ENCODE assay signal across 26 cellular contexts in the genomic region with DNA sequence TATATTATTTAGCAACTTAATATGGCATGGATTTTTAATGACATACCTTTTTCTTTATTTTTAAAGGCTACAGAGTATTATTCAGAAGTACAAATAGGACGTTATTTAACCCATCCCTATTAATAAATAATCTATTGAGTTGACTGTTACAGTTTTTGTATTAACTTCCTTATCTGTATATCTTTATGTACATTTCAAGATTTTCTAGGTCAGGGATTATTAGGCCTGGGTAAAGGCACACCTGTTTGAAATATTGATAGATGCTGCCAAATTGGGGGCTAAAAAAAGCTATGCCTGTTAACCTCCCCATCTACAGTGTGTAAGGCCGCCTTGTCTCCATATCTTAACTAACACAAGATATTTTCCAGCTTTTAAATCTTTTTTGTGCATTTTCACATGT.
"Had no signal": no experiment of that assay in that cellular context is flagged by ENCODE, and none has a peak within 500 bp of the region (broad histone marks: within the 10 kb centered on the region; RNA-seq: fewer than 3 reads in every experiment).

No MANE protein-coding gene starts in this region.

- H3K27me3 ChIP-seq: suprapubic skin, tibial artery, upper lobe of right lung had no signal

- H3K4me1 Mint-ChIP-seq: stimulated activated naive B cell treated with anti-CD40 and anti-IgM and Interleukin-4, amounts not matched to agents 10 μg/mL and 1 μg/mL and 100 μg/mL, for 72 hours had no signal

- H3K36me3 Mint-ChIP-seq: stimulated activated naive B cell treated with anti-CD40 and anti-IgM and Interleukin-4, amounts not matched to agents 10 μg/mL and 1 μg/mL and 100 μg/mL, for 72 hours had no signal

- H3K4me1 ChIP-seq: lower lobe of right lung, parathyroid adenoma had no signal

- DNase-seq: islet precursor cell; left cardiac atrium; lower lobe of right lung; mammary epithelial cell; mesenchymal stem cell; naive thymus-derived CD8-positive, alpha-beta T cell; nucleus accumbens; psoas muscle; stimulated activated CD4-positive, alpha-beta T cell treated with anti-CD3 and anti-CD28 coated beads, Interleukin-12 subunit alpha, Interleukin-12 subunit beta, amount 100 ng/mL, for 4 hours; stimulated activated CD4-positive, alpha-beta T cell treated with anti-CD3 and anti-CD28 coated beads, Interleukin-15, amount 100 ng/mL, for 24 hours; stimulated activated CD4-positive, alpha-beta T cell treated with anti-CD3 and anti-CD28 coated beads, Interleukin-2, amount 100 ng/mL, for 24 hours; stimulated activated CD4-positive, alpha-beta T cell treated with anti-CD3 and anti-CD28 coated beads, Interleukin-4, amount 100 ng/mL, for 1 hour; stimulated activated naive B cell treated with anti-CD40 and anti-IgM and Interleukin-4, amounts not matched to agents 10 μg/mL and 1 μg/mL and 100 μg/mL, for 72 hours; stimulated activated naive CD8-positive, alpha-beta T cell treated with anti-CD3 and anti-CD28 coated beads, Interleukin-15, Interleukin-2, amounts not matched to agents 100 U/mL and 50 U/mL, for 24 hours; tibial artery; trophoblast cell; upper lobe of right lung had no signal

- H3K27ac ChIP-seq: lower lobe of right lung, parathyroid adenoma, skin epidermis, suprapubic skin, thoracic aorta, tibial artery, upper lobe of right lung had no signal

- H3K4me3 ChIP-seq: hepatocyte, lower lobe of right lung, psoas muscle, skin epidermis, suprapubic skin, thoracic aorta, tibial artery, upper lobe of right lung had no signal

- H3K27ac Mint-ChIP-seq: naive thymus-derived CD8-positive, alpha-beta T cell; nephron; stimulated activated naive B cell treated with anti-CD40 and anti-IgM and Interleukin-4, amounts not matched to agents 10 μg/mL and 1 μg/mL and 100 μg/mL, for 72 hours had no signal

- FAIRE-seq: urothelium cell line had no signal

- H3K36me3 ChIP-seq: lower lobe of right lung, suprapubic skin, thoracic aorta, tibial artery, upper lobe of right lung had no signal

- ATAC-seq: left cardiac atrium; left lobe of liver; lower lobe of right lung; naive thymus-derived CD8-positive, alpha-beta T cell; psoas muscle; stimulated activated naive B cell treated with anti-CD40 and anti-IgM and Interleukin-4, amounts not matched to agents 10 μg/mL and 1 μg/mL and 100 μg/mL, for 72 hours; stimulated activated naive CD8-positive, alpha-beta T cell treated with anti-CD3 and anti-CD28 coated beads, Interleukin-15, Interleukin-2, amounts not matched to agents 100 U/mL and 50 U/mL, for 24 hours had no signal

- H3K4me3 Mint-ChIP-seq: naive thymus-derived CD8-positive, alpha-beta T cell; nephron; neural crest cell; stimulated activated naive B cell treated with anti-CD40 and anti-IgM and Interleukin-4, amounts not matched to agents 10 μg/mL and 1 μg/mL and 100 μg/mL, for 72 hours had no signal

- H3K4me2 ChIP-seq: hepatocyte had no signal

- H3K9me3 ChIP-seq: lower lobe of right lung, psoas muscle, suprapubic skin, upper lobe of right lung had no signal
